In the genomic region with DNA sequence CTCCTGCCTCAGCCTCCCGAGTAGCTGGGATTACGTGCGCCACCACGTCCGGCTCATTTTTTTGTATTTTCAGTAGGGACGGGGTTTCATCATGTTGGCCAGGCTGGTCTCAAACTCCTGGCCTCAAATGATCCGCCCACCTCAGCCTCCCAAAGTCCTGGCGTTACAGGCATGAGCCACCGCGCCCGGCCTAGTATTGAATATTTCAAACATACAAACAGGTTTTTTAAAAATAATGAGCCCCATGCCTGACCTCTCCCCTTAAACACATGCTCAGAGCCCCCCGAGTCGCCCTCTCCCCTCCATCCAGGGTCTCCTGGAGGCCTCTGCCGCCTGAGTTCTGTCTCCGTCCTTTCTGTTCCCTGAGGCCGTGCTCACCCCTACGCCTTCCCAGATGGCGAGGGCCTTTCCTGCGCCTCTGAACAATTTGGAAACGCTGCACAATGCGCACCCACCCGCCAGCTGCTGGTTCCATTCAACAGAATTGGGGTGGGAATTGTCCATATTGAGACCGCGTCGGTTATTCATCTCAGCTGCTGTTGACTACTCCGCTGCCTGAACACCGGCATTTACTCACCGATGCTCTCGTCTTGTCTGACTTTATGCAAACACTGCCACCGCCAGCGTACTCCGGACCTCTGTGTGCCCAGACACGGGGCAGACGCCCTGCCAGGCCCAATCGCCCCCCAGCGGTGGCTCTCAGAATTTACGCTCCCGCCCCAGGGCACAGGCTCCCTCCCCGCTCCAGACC, we compare ENCODE assay signal across 1 cellular context.
TF ChIP-seq lines count a peak whose summit lies in the region.

No MANE protein-coding gene starts in this region.

TF ChIP-seq in GM23338, 12 proteins besides CTCF, POLR2A, EP300 and RAD21:
- TF ChIP-seq ZNF114 (CRISPR knock-in tag; IDR thresholded peaks at IDR 0.05) (no peak), POLR2AphosphoS5 (IDR thresholded peaks at IDR 0.05; ENCODE audit: low read depth) (no peak), ZNF331 (CRISPR knock-in tag; IDR thresholded peaks at IDR 0.05; ENCODE audit: low read depth) (no peak), EZH2phosphoT487 (IDR thresholded peaks at IDR 0.05; ENCODE audit: unreplicated experiment) (no peak), NANOG (IDR thresholded peaks at IDR 0.05; ENCODE audit: borderline replicate concordance) (no peak), EZH2 (IDR thresholded peaks at IDR 0.05; ENCODE audit: low read depth, unreplicated experiment) (no peak), JUNB (IDR thresholded peaks at IDR 0.05; ENCODE audit: unreplicated experiment) (no peak), CREB1 (CRISPR knock-in tag; IDR thresholded peaks at IDR 0.05; ENCODE audit: low read depth) (no peak), STAT1 (IDR thresholded peaks at IDR 0.05; ENCODE audit: unreplicated experiment) (no peak)
- TF ChIP-seq, protein P1, sequence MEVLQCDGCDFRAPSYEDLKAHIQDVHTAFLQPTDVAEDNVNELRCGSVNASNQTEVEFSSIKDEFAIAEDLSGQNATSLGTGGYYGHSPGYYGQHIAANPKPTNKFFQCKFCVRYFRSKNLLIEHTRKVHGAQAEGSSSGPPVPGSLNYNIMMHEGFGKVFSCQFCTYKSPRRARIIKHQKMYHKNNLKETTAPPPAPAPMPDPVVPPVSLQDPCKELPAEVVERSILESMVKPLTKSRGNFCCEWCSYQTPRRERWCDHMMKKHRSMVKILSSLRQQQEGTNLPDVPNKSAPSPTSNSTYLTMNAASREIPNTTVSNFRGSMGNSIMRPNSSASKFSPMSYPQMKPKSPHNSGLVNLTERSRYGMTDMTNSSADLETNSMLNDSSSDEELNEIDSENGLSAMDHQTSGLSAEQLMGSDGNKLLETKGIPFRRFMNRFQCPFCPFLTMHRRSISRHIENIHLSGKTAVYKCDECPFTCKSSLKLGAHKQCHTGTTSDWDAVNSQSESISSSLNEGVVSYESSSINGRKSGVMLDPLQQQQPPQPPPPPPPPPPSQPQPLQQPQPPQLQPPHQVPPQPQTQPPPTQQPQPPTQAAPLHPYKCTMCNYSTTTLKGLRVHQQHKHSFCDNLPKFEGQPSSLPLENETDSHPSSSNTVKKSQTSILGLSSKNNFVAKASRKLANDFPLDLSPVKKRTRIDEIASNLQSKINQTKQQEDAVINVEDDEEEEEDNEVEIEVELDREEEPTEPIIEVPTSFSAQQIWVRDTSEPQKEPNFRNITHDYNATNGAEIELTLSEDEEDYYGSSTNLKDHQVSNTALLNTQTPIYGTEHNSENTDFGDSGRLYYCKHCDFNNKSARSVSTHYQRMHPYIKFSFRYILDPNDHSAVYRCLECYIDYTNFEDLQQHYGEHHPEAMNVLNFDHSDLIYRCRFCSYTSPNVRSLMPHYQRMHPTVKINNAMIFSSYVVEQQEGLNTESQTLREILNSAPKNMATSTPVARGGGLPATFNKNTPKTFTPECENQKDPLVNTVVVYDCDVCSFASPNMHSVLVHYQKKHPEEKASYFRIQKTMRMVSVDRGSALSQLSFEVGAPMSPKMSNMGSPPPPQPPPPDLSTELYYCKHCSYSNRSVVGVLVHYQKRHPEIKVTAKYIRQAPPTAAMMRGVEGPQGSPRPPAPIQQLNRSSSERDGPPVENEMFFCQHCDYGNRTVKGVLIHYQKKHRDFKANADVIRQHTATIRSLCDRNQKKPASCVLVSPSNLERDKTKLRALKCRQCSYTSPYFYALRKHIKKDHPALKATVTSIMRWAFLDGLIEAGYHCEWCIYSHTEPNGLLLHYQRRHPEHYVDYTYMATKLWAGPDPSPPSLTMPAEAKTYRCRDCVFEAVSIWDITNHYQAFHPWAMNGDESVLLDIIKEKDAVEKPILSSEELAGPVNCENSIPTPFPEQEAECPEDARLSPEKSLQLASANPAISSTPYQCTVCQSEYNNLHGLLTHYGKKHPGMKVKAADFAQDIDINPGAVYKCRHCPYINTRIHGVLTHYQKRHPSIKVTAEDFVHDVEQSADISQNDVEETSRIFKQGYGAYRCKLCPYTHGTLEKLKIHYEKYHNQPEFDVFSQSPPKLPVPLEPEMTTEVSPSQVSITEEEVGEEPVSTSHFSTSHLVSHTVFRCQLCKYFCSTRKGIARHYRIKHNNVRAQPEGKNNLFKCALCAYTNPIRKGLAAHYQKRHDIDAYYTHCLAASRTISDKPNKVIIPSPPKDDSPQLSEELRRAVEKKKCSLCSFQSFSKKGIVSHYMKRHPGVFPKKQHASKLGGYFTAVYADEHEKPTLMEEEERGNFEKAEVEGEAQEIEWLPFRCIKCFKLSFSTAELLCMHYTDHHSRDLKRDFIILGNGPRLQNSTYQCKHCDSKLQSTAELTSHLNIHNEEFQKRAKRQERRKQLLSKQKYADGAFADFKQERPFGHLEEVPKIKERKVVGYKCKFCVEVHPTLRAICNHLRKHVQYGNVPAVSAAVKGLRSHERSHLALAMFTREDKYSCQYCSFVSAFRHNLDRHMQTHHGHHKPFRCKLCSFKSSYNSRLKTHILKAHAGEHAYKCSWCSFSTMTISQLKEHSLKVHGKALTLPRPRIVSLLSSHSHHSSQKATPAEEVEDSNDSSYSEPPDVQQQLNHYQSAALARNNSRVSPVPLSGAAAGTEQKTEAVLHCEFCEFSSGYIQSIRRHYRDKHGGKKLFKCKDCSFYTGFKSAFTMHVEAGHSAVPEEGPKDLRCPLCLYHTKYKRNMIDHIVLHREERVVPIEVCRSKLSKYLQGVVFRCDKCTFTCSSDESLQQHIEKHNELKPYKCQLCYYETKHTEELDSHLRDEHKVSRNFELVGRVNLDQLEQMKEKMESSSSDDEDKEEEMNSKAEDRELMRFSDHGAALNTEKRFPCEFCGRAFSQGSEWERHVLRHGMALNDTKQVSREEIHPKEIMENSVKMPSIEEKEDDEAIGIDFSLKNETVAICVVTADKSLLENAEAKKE (CRISPR knock-in tag; IDR thresholded peaks at IDR 0.05) = no peak
- TF ChIP-seq, protein P2, sequence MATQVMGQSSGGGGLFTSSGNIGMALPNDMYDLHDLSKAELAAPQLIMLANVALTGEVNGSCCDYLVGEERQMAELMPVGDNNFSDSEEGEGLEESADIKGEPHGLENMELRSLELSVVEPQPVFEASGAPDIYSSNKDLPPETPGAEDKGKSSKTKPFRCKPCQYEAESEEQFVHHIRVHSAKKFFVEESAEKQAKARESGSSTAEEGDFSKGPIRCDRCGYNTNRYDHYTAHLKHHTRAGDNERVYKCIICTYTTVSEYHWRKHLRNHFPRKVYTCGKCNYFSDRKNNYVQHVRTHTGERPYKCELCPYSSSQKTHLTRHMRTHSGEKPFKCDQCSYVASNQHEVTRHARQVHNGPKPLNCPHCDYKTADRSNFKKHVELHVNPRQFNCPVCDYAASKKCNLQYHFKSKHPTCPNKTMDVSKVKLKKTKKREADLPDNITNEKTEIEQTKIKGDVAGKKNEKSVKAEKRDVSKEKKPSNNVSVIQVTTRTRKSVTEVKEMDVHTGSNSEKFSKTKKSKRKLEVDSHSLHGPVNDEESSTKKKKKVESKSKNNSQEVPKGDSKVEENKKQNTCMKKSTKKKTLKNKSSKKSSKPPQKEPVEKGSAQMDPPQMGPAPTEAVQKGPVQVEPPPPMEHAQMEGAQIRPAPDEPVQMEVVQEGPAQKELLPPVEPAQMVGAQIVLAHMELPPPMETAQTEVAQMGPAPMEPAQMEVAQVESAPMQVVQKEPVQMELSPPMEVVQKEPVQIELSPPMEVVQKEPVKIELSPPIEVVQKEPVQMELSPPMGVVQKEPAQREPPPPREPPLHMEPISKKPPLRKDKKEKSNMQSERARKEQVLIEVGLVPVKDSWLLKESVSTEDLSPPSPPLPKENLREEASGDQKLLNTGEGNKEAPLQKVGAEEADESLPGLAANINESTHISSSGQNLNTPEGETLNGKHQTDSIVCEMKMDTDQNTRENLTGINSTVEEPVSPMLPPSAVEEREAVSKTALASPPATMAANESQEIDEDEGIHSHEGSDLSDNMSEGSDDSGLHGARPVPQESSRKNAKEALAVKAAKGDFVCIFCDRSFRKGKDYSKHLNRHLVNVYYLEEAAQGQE (IDR thresholded peaks at IDR 0.05; ENCODE audit: unreplicated experiment) = no peak
- TF ChIP-seq, protein P3, sequence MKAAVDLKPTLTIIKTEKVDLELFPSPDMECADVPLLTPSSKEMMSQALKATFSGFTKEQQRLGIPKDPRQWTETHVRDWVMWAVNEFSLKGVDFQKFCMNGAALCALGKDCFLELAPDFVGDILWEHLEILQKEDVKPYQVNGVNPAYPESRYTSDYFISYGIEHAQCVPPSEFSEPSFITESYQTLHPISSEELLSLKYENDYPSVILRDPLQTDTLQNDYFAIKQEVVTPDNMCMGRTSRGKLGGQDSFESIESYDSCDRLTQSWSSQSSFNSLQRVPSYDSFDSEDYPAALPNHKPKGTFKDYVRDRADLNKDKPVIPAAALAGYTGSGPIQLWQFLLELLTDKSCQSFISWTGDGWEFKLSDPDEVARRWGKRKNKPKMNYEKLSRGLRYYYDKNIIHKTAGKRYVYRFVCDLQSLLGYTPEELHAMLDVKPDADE (IDR thresholded peaks at IDR 0.05) = no peak
TF ChIP-seq in GM23338: peak in this region for 0.
